ENCODE assay signal across 1 cellular context in the genomic region with DNA sequence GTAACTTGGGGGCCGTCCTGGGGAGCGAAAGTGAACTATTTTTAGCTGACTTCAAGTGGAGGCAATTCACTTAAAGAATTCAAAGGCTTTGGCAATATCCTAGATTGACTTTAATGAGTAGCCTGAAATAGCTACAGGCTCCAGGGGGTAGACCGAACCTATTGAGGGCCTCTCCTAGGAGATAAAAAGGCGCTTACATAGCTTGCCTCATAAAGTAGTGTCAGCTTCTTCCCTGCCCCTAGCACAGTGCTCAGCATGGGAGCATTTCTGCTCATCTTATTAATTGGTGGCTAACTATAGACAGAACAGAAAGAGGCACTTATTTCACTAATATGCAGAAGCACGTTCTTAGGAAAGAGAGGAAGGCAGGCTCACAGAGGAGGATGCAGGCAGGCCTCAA.
TF ChIP-seq lines count a peak whose summit lies in the region.

No MANE protein-coding gene starts in this region.

TF ChIP-seq in H1, 55 proteins besides CTCF, POLR2A, EP300 and RAD21:
- TF ChIP-seq ATF3 (IDR thresholded peaks at IDR 0.05; ENCODE audit: insufficient read depth, low read depth, low read length) (no peak), ASH2L (IDR thresholded peaks at IDR 0.05; ENCODE audit: low read length) (no peak), BRCA1 (IDR thresholded peaks at IDR 0.05; ENCODE audit: low read depth, low read length) (no peak), USF2 (IDR thresholded peaks at IDR 0.05; ENCODE audit: low read length) (no peak), CREB1 (IDR thresholded peaks at IDR 0.05) (no peak)
- TF ChIP-seq, protein P1, sequence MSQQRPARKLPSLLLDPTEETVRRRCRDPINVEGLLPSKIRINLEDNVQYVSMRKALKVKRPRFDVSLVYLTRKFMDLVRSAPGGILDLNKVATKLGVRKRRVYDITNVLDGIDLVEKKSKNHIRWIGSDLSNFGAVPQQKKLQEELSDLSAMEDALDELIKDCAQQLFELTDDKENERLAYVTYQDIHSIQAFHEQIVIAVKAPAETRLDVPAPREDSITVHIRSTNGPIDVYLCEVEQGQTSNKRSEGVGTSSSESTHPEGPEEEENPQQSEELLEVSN (IDR thresholded peaks at IDR 0.05) = no peak
